ENCODE assay signal across 11 cellular contexts in genomic region chr16:75266738-75267630, GRCh38. TPM values are rescaled to one million over a fixed set of nuclear protein-coding genes. Genes with fewer than 3 reads are reported as not detected.
DNase-seq lines count a peak whose midpoint lies in the region; ATAC-seq and TF ChIP-seq lines count a peak whose summit lies in the region.
"Had no signal": no experiment of that assay in that cellular context is flagged by ENCODE, and none has a peak within 500 bp of the region (broad histone marks: within the 10 kb centered on the region; RNA-seq: fewer than 3 reads in every experiment).

No MANE protein-coding gene starts in this region.

- H3K79me2 ChIP-seq in ACC112 (ENCODE audit: control insufficient read depth, insufficient read depth, low read length, unreplicated experiment) = peaks cover 38% of the 10 kb centered on the region
- H3K79me2 ChIP-seq in KMS-11 (ENCODE audit: insufficient read depth, low read depth) = no peaks in the 10 kb centered on the region
- peaks cover 47% of the 10 kb centered on the region for H3K79me2 ChIP-seq in mammary epithelial cell (ENCODE audit: insufficient read depth, low read length)

- H3K36me3 Mint-ChIP-seq in naive thymus-derived CD4-positive, alpha-beta T cell = no peaks in the 10 kb centered on the region

- H3K27me3 Mint-ChIP-seq in naive thymus-derived CD4-positive, alpha-beta T cell = peaks cover 30 to 57% (median 48%) of the 10 kb centered on the region in 5 donors

- H3K36me3 ChIP-seq in ACC112 (ENCODE audit: insufficient read depth, low read length) (no peaks in the 10 kb centered on the region), KMS-11 (ENCODE audit: insufficient read depth) (no peaks in the 10 kb centered on the region), mammary epithelial cell (ENCODE audit: insufficient read depth, low read length) (no peaks in the 10 kb centered on the region)
- H3K36me3 ChIP-seq in naive thymus-derived CD4-positive, alpha-beta T cell (ENCODE audit: control insufficient read depth in 2 of 3, insufficient read depth in 3 of 3, low read length in 3 of 3) = no peaks in the 10 kb centered on the region
- H3K36me3 ChIP-seq in effector memory CD4-positive, alpha-beta T cell (ENCODE audit: control insufficient read depth, insufficient read depth, low read length) = no peaks in the 10 kb centered on the region
- H3K36me3 ChIP-seq: ovary had no signal

- H3K27ac ChIP-seq in ACC112 (ENCODE audit: low read depth, low read length) (no peak overlapping the region), KMS-11 (no peak overlapping the region), mammary epithelial cell (ENCODE audit: insufficient read depth, low read depth, low read length) (no peak overlapping the region)
- H3K27ac ChIP-seq in naive thymus-derived CD4-positive, alpha-beta T cell (ENCODE audit: low read depth, low read length) = no peak overlapping the region
- H3K27ac ChIP-seq in effector memory CD4-positive, alpha-beta T cell (ENCODE audit: insufficient read depth, low read length, poor library complexity, severe bottlenecking) = no peak overlapping the region

- intact Hi-C loops in mammary epithelial cell (cut with micrococcal nuclease) = no loop called here
- intact Hi-C loops in naive thymus-derived CD4-positive, alpha-beta T cell (cut with micrococcal nuclease) = no loop called here

- peaks cover 0 to 13% (median 13%) of the 10 kb centered on the region in 7 donors for H3K4me1 Mint-ChIP-seq in naive thymus-derived CD4-positive, alpha-beta T cell

- H3K4me3 ChIP-seq in ACC112 (ENCODE audit: low read depth, low read length) (peak overlapping the region; percentile 99), KMS-11 (IDR thresholded peaks at IDR 0.05; ENCODE audit: insufficient read depth, low read depth, low read length) (no peak overlapping the region), mammary epithelial cell (replicated peaks in 1 of 3; ENCODE audit: insufficient read depth in 1 of 3, low read depth in 2 of 3, low read length in 3 of 3) (no peak overlapping the region)
- no peak overlapping the region for H3K4me3 ChIP-seq in naive thymus-derived CD4-positive, alpha-beta T cell (ENCODE audit: low read length)
- no peak overlapping the region for H3K4me3 ChIP-seq in effector memory CD4-positive, alpha-beta T cell (ENCODE audit: insufficient read depth, low read depth, low read length, poor library complexity, severe bottlenecking)

- no peak for ATAC-seq in naive thymus-derived CD4-positive, alpha-beta T cell

- peaks cover 0 to 1% (median 0%) of the 10 kb centered on the region in 11 donors for H3K9me3 Mint-ChIP-seq in naive thymus-derived CD4-positive, alpha-beta T cell

- no peaks in the 10 kb centered on the region for H3K27me3 ChIP-seq in ACC112 (ENCODE audit: insufficient read depth, low read length)
- H3K27me3 ChIP-seq in KMS-11 (ENCODE audit: insufficient read depth, low read depth) = no peaks in the 10 kb centered on the region
- H3K27me3 ChIP-seq in mammary epithelial cell (ENCODE audit: insufficient read depth, low read length) = no peaks in the 10 kb centered on the region
- no peaks in the 10 kb centered on the region for H3K27me3 ChIP-seq in naive thymus-derived CD4-positive, alpha-beta T cell (ENCODE audit: control insufficient read depth in 2 of 2, insufficient read depth in 2 of 2, low read length in 2 of 2)
- peaks cover 25% of the 10 kb centered on the region for H3K27me3 ChIP-seq in effector memory CD4-positive, alpha-beta T cell (replicated peaks; ENCODE audit: control insufficient read depth, insufficient read depth, low read length, poor library complexity, severe bottlenecking)
- H3K27me3 ChIP-seq: ovary had no signal

- no peaks in the 10 kb centered on the region for H3K9me3 ChIP-seq in mammary epithelial cell (replicated peaks; ENCODE audit: insufficient read depth, low read length)
- no peaks in the 10 kb centered on the region for H3K9me3 ChIP-seq in naive thymus-derived CD4-positive, alpha-beta T cell (ENCODE audit: control insufficient read depth in 2 of 3, low read length in 3 of 3)
- H3K9me3 ChIP-seq in effector memory CD4-positive, alpha-beta T cell (ENCODE audit: control insufficient read depth, low read length) = no peaks in the 10 kb centered on the region
- H3K9me3 ChIP-seq: ovary had no signal

- in situ Hi-C loops in mammary epithelial cell (cut with MboI; ENCODE audit: low sequenced_read_pairs in 2 of 2) = no loop called here

- H4K20me1 ChIP-seq in KMS-11 (ENCODE audit: insufficient read depth) (no peaks in the 10 kb centered on the region), mammary epithelial cell (ENCODE audit: insufficient read depth, low read length) (no peaks in the 10 kb centered on the region)

- H3K4me2 ChIP-seq in KMS-11 (no peak overlapping the region; the same call in 1 of the 2 replicates), mammary epithelial cell (ENCODE audit: insufficient read depth, low read depth, low read length) (peak overlapping the region; percentile 92)

- POLR2A ChIA-PET in naive thymus-derived CD4-positive, alpha-beta T cell (lab: Charles Lee) = no interaction called here

- dilution Hi-C loops in mammary epithelial cell (cut with HindIII; ENCODE audit: low sequenced_read_pairs) = loop anchor here (5.0 kb wide), 1 partner anchor 40 kb away; no protein-coding TSS in a partner anchor

- DNase-seq in mammary epithelial cell = no peak
- DNase-seq in naive thymus-derived CD4-positive, alpha-beta T cell = no peak
- DNase-seq in effector memory CD4-positive, alpha-beta T cell = no peak
- no peak for DNase-seq in NK-92 (lab: John Stamatoyannopoulos, UW; ENCODE audit: unreplicated experiment)
- DNase-seq in NAMALWA (ENCODE audit: low spot score) = no peak
- DNase-seq in activated CD4-positive, alpha-beta T cell treated with anti-CD3 and anti-CD28 coated beads for 48 hours = no peak

- CTCF ChIA-PET in mammary epithelial cell (lab: Charles Lee; ENCODE audit: low non-redundant PET) = interaction anchor here (0.7 kb wide), 1 partner anchor 13 kb away, joined by 5 read pairs; no protein-coding TSS in a partner anchor
- CTCF ChIA-PET in naive thymus-derived CD4-positive, alpha-beta T cell (lab: Charles Lee) = no interaction called here

- H3K9ac ChIP-seq in KMS-11 (no peak overlapping the region), mammary epithelial cell (ENCODE audit: insufficient read depth, low read length) (no peak overlapping the region)

- peak overlapping the region in 7 of 10 donors; percentile 60 to 88 (median 77) for H3K4me3 Mint-ChIP-seq in naive thymus-derived CD4-positive, alpha-beta T cell

- no TSS peak for BruUV-seq in mammary epithelial cell (replicated peaks; lab: Mats Ljungman, UMichigan)

- peaks cover 40% of the 10 kb centered on the region for H3K4me1 ChIP-seq in ACC112 (ENCODE audit: control insufficient read depth, insufficient read depth, low read length, unreplicated experiment)
- no peaks in the 10 kb centered on the region for H3K4me1 ChIP-seq in KMS-11 (ENCODE audit: low read depth, poor library complexity, severe bottlenecking)
- H3K4me1 ChIP-seq in mammary epithelial cell (ENCODE audit: insufficient read depth, low read length) = peaks cover 50% of the 10 kb centered on the region
- H3K4me1 ChIP-seq in naive thymus-derived CD4-positive, alpha-beta T cell (ENCODE audit: control insufficient read depth in 2 of 2, insufficient read depth in 2 of 2, low read length in 2 of 2) = no peaks in the 10 kb centered on the region
- H3K4me1 ChIP-seq in effector memory CD4-positive, alpha-beta T cell (ENCODE audit: control insufficient read depth, insufficient read depth, low read length, poor library complexity, severe bottlenecking) = peaks cover 7% of the 10 kb centered on the region

- TF ChIP-seq CTCF in KMS-11 (conservative IDR thresholded peaks at IDR 0.05; ENCODE audit: low read depth, low read length) = no peak
- no peak for TF ChIP-seq CTCF in mammary epithelial cell (conservative IDR thresholded peaks at IDR 0.05 in 1 of 2, IDR thresholded peaks at IDR 0.05 in 1 of 2; ENCODE audit: extremely low read depth in 1 of 2, insufficient read depth in 1 of 2, low read depth in 1 of 2, low read length in 2 of 2)

- H2AFZ ChIP-seq in ACC112 (ENCODE audit: low read length, unreplicated experiment) (no peak overlapping the region), KMS-11 (ENCODE audit: low read depth) (peak overlapping the region; percentile 99), mammary epithelial cell (ENCODE audit: low read depth, low read length) (no peak overlapping the region)

- 71% methylated on average over 9 of the region's 27 CpGs for WGBS in mammary epithelial cell (ENCODE audit: low coverage, missing lambda C conversion rate)

- no peak overlapping the region for H3K27ac Mint-ChIP-seq in naive thymus-derived CD4-positive, alpha-beta T cell

RNA-seq across cellular contexts. Expression of gene BCAR1, which starts 15.6 kb away (rescaled TPM):
- total RNA-seq in mammary epithelial cell = 100 to 1,000 TPM in 1 of 2 donors, 10 to 100 TPM in 1; 58.0 to 103 TPM
- 46.8 TPM for polyA plus RNA-seq in mammary epithelial cell
- polyA minus RNA-seq in mammary epithelial cell = 19.5 TPM
- not detected for total RNA-seq in naive thymus-derived CD4-positive, alpha-beta T cell
- not detected for polyA plus RNA-seq in naive thymus-derived CD4-positive, alpha-beta T cell

RNA-seq across cellular contexts. Expression of gene CTRB1, which starts 48.2 kb away (rescaled TPM):
- total RNA-seq in mammary epithelial cell = not detected
- polyA plus RNA-seq in mammary epithelial cell = not detected
- polyA minus RNA-seq in mammary epithelial cell = not detected
- not detected for total RNA-seq in naive thymus-derived CD4-positive, alpha-beta T cell
- polyA plus RNA-seq in naive thymus-derived CD4-positive, alpha-beta T cell = not detected
- total RNA-seq: bronchial epithelial cell, RPMI7951 had no signal
- polyA plus RNA-seq: ovary had no signal

Comparison
In these comparisons a context has a peak if more than half of its experiments do, and no peak if none do; other contexts are left out.
1. RNA of gene BCAR1, which starts 15.6 kb away (total RNA-seq): 58.0 to 103 TPM in mammary epithelial cell; not detected in naive thymus-derived CD4-positive, alpha-beta T cell; every median in the first group is over 10 times any median in the second.